ENCODE assay signal across 8 cellular contexts in the genomic region with DNA sequence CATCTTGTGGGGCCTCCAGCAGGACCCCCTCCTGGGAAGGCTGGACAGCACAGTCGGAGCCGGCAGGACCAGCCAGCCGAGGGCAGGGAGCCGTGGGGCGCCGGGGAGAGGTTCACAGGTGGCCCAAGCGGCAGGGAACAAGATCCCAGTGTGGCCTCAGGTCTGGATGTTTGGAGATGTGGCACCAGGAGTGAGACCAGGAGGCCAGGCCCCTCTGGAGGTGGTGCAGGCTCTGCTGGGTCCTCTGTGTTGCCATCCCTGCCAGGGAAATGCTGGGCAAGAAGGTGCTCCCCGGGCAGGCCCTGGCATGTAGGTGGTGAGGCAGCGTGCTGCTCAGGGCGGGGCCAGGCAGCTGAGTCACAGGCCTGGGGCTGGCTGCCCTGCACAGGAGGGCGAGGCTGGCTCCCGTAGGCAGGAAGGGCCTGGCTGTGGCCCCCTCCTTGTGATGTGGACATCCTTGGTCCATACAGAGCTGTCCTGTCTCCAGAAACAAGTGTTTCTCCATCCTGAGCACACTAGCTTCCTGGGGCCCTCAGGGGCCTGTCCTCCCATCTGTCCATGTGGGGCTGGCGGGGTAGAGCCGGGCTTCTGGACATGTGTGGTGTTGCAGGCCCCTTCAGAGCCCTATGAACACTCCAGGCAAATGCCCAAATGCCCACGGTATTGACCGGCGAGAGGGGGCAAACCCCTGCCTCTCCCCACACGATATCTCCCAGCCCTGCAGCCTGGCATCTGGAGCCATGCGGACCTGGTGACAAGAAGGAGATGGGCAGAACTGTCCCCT. TPM values are rescaled to one million over a fixed set of nuclear protein-coding genes. Genes with fewer than 3 reads are reported as not detected.
A peak's percentile ranks its signal among the peaks of the same experiment; 100 is the strongest.
DNase-seq lines count a peak whose midpoint lies in the region; ATAC-seq and TF ChIP-seq lines count a peak whose summit lies in the region.

No MANE protein-coding gene starts in this region.

- no peaks in the 10 kb centered on the region for H3K27me3 ChIP-seq in uterus

- CTCF ChIA-PET in activated CD8-positive, alpha-beta memory T cell treated with anti-CD3 and anti-CD28 coated beads, Interleukin-2, amount 10 ng/mL, durations not matched to agents 7 days and 5 days (lab: Charles Lee) = interaction anchor here (1.3 to 1.6 kb wide), 2 partner anchors 44 to 90 kb away, joined by 3 read pairs; no protein-coding TSS in a partner anchor

- no peaks in the 10 kb centered on the region for H3K4me1 ChIP-seq in uterus

- no peak for TF ChIP-seq CTCF in uterus (IDR thresholded peaks at IDR 0.05)

- H3K27ac ChIP-seq in uterus = no peak overlapping the region

- intact Hi-C loops in uterus (cut with DNase I; ENCODE audit: low total_unique reads) = no loop called here

- no peak for DNase-seq in activated CD8-positive, alpha-beta memory T cell treated with anti-CD3 and anti-CD28 coated beads, Interleukin-2, amount 10 ng/mL, durations not matched to agents 7 days and 5 days
- DNase-seq in activated CD8-positive, alpha-beta memory T cell treated with anti-CD3 and anti-CD28 coated beads, Interleukin-2, amount 50 U/mL, for 48 hours = no peak
- peak; percentile 48 for DNase-seq in NOMO-1 treated with DMSO at 0.1 percent for 48 hours (lab: John Stamatoyannopoulos, UW; ENCODE audit: unreplicated experiment)
- peak; percentile 40 for DNase-seq in fibroblast of gingiva (ENCODE audit: low read depth)
- DNase-seq in stromal cell of bone marrow (ENCODE audit: low read depth) = peak; percentile 17
- DNase-seq in uterus = no peak
- DNase-seq in activated T-cell treated with anti-CD3 and anti-CD28 coated beads for 4 hours = no peak
- DNase-seq in ecto neural progenitor cell (ENCODE audit: low spot score) = no peak

- no peaks in the 10 kb centered on the region for H3K36me3 ChIP-seq in uterus

- no peaks in the 10 kb centered on the region for H3K4me1 Mint-ChIP-seq in activated CD8-positive, alpha-beta memory T cell treated with anti-CD3 and anti-CD28 coated beads, Interleukin-2, amount 10 ng/mL, durations not matched to agents 7 days and 5 days

- TF ChIP-seq POLR2A in uterus (IDR thresholded peaks at IDR 0.05) = no peak

- no peak overlapping the region for H3K4me3 Mint-ChIP-seq in activated CD8-positive, alpha-beta memory T cell treated with anti-CD3 and anti-CD28 coated beads, Interleukin-2, amount 10 ng/mL, durations not matched to agents 7 days and 5 days

- no peaks in the 10 kb centered on the region for H3K9me3 Mint-ChIP-seq in activated CD8-positive, alpha-beta memory T cell treated with anti-CD3 and anti-CD28 coated beads, Interleukin-2, amount 10 ng/mL, durations not matched to agents 7 days and 5 days (ENCODE audit: low read depth)

- no peak overlapping the region for H3K27ac Mint-ChIP-seq in activated CD8-positive, alpha-beta memory T cell treated with anti-CD3 and anti-CD28 coated beads, Interleukin-2, amount 10 ng/mL, durations not matched to agents 7 days and 5 days

- H3K27me3 Mint-ChIP-seq in activated CD8-positive, alpha-beta memory T cell treated with anti-CD3 and anti-CD28 coated beads, Interleukin-2, amount 10 ng/mL, durations not matched to agents 7 days and 5 days = no peaks in the 10 kb centered on the region

- ATAC-seq in activated CD8-positive, alpha-beta memory T cell treated with anti-CD3 and anti-CD28 coated beads, Interleukin-2, amount 10 ng/mL, durations not matched to agents 7 days and 5 days = peak; percentile 45

- no peaks in the 10 kb centered on the region for H3K36me3 Mint-ChIP-seq in activated CD8-positive, alpha-beta memory T cell treated with anti-CD3 and anti-CD28 coated beads, Interleukin-2, amount 10 ng/mL, durations not matched to agents 7 days and 5 days

- no peak overlapping the region for H3K4me3 ChIP-seq in uterus

- no peaks in the 10 kb centered on the region for H3K9me3 ChIP-seq in uterus

RNA-seq across cellular contexts. Expression of a gene that starts 4.8 kb away (rescaled TPM):
- total RNA-seq in activated CD8-positive, alpha-beta memory T cell treated with anti-CD3 and anti-CD28 coated beads, Interleukin-2, amount 10 ng/mL, durations not matched to agents 7 days and 5 days = not detected
- 1 to 10 TPM in 1 of 4 donors, under 1 TPM in 1, not detected in 2; 0.28 to 3.1 TPM for total RNA-seq in uterus

RNA-seq across cellular contexts. Expression of a gene that starts 26.1 kb away (rescaled TPM):
- total RNA-seq in activated CD8-positive, alpha-beta memory T cell treated with anti-CD3 and anti-CD28 coated beads, Interleukin-2, amount 10 ng/mL, durations not matched to agents 7 days and 5 days = not detected
- 1 to 10 TPM in 1 of 4 donors, under 1 TPM in 2, not detected in 1; 0.26 to 3.9 (median 0.85) TPM for total RNA-seq in uterus

Comparison
In these comparisons a context has a peak if more than half of its experiments do, and no peak if none do; other contexts are left out.
1. DNase-seq: peak in NOMO-1 treated with DMSO at 0.1 percent for 48 hours (single experiment), fibroblast of gingiva (single experiment) and stromal cell of bone marrow (single experiment); none in activated CD8-positive, alpha-beta memory T cell treated with anti-CD3 and anti-CD28 coated beads, Interleukin-2, amount 10 ng/mL, durations not matched to agents 7 days and 5 days (single experiment), activated CD8-positive, alpha-beta memory T cell treated with anti-CD3 and anti-CD28 coated beads, Interleukin-2, amount 50 U/mL, for 48 hours (single experiment), uterus (0 of 2), activated T-cell treated with anti-CD3 and anti-CD28 coated beads for 4 hours (single experiment) and ecto neural progenitor cell (single experiment).